1 cellular context compared by ENCODE assay signal in the genomic region with DNA sequence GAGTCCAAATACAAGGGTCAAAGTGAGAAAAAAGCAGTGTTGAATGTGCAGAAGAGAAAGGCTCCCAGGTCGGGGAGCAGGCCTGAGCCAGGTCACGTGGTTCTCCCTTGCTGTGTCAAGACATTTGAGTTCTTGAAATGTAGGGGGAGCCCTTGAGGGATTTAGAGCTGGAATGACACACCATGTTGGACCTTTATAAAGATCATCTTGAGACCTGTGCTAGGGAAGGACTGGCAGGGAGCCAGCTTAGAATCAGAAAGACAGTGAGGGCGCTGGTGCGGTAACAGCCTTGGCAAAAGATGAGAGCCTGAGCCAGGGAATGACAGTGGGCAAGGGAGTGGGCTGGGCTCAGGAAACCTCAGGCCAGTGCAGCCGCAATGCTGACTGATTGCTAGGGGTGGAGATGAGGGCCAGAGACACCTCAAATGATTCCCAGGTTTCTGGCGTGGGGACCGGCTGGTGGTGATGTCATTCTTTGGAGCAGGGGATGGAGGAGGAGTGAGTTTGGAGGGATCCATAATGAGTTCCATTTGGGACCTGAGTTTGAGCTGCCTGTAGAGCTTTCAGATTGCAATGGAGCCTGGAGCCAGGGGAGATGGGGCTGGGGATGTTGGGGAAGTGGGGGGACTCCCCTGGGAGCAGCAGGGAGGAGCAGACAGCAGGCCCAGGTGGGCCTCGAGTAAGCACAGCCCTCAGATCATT.
TF ChIP-seq lines count a peak whose summit lies in the region.

No MANE protein-coding gene starts in this region.

TF ChIP-seq in SK-N-SH, 30 proteins besides CTCF, POLR2A, EP300 and RAD21 (continued from another document):
- TF ChIP-seq, protein P1, sequence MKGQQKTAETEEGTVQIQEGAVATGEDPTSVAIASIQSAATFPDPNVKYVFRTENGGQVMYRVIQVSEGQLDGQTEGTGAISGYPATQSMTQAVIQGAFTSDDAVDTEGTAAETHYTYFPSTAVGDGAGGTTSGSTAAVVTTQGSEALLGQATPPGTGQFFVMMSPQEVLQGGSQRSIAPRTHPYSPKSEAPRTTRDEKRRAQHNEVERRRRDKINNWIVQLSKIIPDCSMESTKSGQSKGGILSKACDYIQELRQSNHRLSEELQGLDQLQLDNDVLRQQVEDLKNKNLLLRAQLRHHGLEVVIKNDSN (IDR thresholded peaks at IDR 0.05; ENCODE audit: borderline replicate concordance, low read depth): no peak
- TF ChIP-seq POLR2AphosphoS5 (IDR thresholded peaks at IDR 0.05; ENCODE audit: low read depth, low read length): no peak
- TF ChIP-seq TEAD4 (IDR thresholded peaks at IDR 0.05; ENCODE audit: borderline replicate concordance, insufficient read depth): no peak
- TF ChIP-seq, protein P2, sequence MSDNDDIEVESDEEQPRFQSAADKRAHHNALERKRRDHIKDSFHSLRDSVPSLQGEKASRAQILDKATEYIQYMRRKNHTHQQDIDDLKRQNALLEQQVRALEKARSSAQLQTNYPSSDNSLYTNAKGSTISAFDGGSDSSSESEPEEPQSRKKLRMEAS (IDR thresholded peaks at IDR 0.05; ENCODE audit: low read depth): no peak
- TF ChIP-seq NFIC (IDR thresholded peaks at IDR 0.05; ENCODE audit: borderline replicate concordance): no peak
- no peak for TF ChIP-seq FOSL2 (IDR thresholded peaks at IDR 0.05; ENCODE audit: borderline replicate concordance, low read depth)
- TF ChIP-seq RFX5 (IDR thresholded peaks at IDR 0.05; ENCODE audit: low read length): no peak
- no peak for TF ChIP-seq YY1 (IDR thresholded peaks at IDR 0.05; ENCODE audit: low read depth)
- TF ChIP-seq ELF1 (IDR thresholded peaks at IDR 0.05): no peak
- no peak for TF ChIP-seq JUND (IDR thresholded peaks at IDR 0.05)
- TF ChIP-seq, protein P3, sequence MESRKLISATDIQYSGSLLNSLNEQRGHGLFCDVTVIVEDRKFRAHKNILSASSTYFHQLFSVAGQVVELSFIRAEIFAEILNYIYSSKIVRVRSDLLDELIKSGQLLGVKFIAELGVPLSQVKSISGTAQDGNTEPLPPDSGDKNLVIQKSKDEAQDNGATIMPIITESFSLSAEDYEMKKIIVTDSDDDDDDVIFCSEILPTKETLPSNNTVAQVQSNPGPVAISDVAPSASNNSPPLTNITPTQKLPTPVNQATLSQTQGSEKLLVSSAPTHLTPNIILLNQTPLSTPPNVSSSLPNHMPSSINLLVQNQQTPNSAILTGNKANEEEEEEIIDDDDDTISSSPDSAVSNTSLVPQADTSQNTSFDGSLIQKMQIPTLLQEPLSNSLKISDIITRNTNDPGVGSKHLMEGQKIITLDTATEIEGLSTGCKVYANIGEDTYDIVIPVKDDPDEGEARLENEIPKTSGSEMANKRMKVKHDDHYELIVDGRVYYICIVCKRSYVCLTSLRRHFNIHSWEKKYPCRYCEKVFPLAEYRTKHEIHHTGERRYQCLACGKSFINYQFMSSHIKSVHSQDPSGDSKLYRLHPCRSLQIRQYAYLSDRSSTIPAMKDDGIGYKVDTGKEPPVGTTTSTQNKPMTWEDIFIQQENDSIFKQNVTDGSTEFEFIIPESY (IDR thresholded peaks at IDR 0.05; ENCODE audit: borderline replicate concordance, low read depth): no peak
